Comparison of ENCODE assay signal across 8 cellular contexts in the genomic region with DNA sequence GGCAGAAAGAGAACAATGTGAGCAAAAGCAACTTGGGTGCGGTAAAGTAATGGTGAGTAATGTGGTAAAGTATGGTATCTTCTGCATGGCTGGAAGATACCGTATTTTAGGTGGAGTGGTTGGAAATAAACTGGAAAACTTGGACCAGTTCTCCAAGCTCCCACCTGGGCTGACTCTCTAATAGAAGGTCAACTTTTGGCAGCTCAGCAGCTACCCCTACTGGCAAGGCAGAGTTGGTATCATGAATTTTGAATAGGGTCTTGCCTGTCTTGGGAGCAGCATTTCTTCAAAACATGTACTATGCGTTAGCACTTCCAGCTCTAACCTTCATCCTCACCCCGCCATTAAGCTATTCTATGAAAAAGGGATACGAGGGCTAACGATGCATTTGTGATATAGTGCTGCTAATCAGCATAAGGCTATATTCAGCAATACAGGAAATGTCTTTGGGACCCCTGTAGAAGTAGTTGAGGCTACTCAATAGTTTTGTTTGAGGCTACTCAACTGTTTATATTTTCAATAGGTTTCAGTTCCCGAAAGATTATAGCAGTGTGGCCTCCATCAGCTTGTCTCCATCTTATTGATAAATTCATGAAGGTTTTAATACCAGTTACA.
DNase-seq lines count a peak whose midpoint lies in the region; ATAC-seq, FAIRE-seq and TF ChIP-seq lines count a peak whose summit lies in the region.

No MANE protein-coding gene starts in this region.

- peak; percentile 85 for FAIRE-seq in GM12892 (lab: Jason Lieb, UNC)

- no peaks in the 10 kb centered on the region for H3K36me3 Mint-ChIP-seq in natural killer cell

- intact Hi-C loops in natural killer cell (cut with micrococcal nuclease), result no loop called here

- TF ChIP-seq POLR2A in GM12892 (IDR thresholded peaks at IDR 0.05; ENCODE audit: low read depth, low read length), result no peak

- no peak overlapping the region for H3K4me3 ChIP-seq in choroid plexus epithelial cell (ENCODE audit: low read depth, low read length)
- no peak overlapping the region for H3K4me3 ChIP-seq in liver (ENCODE audit: low read depth in 1 of 3, low read length in 3 of 3)

- peak; percentile 76 to 87 for TF ChIP-seq RAD21 in liver (IDR thresholded peaks at IDR 0.05)

- TF ChIP-seq CTCF in choroid plexus epithelial cell (conservative IDR thresholded peaks at IDR 0.05; ENCODE audit: low read depth, low read length), result peak; percentile 96
- peak; percentile 56 for TF ChIP-seq CTCF in liver (IDR thresholded peaks at IDR 0.05; ENCODE audit: low read depth, low read length, missing input control)
- TF ChIP-seq CTCF in natural killer cell (IDR thresholded peaks at IDR 0.05), result no peak

- H3K9ac ChIP-seq in liver (ENCODE audit: low read depth in 1 of 2, low read length in 2 of 2), result no peak overlapping the region

- H3K27me3 Mint-ChIP-seq in natural killer cell (ENCODE audit: low read depth in 2 of 2), result no peaks in the 10 kb centered on the region

- DNase-seq in AG08396 (ENCODE audit: low spot score) (peak; percentile 50), GM12892 (ENCODE audit: insufficient read length) (no peak), HPDE6-E6E7 (ENCODE audit: extremely low spot score) (peak; percentile 62), NOMO-1 treated with dmso at 0.1 percent for 144 hours (lab: John Stamatoyannopoulos, UW; ENCODE audit: unreplicated experiment) (peak; percentile 34), choroid plexus epithelial cell (ENCODE audit: low read depth) (peak; percentile 86), natural killer cell (no peak)

- H3K36me3 ChIP-seq in liver (ENCODE audit: control insufficient read depth in 4 of 4, insufficient read depth in 3 of 4, low read depth in 1 of 4, low read length in 3 of 4), result no peaks in the 10 kb centered on the region

- no peaks in the 10 kb centered on the region for H3K27me3 ChIP-seq in liver (ENCODE audit: control insufficient read depth in 4 of 4, insufficient read depth in 4 of 4, low read length in 3 of 4)

- no peak overlapping the region for H3K27ac ChIP-seq in liver (ENCODE audit: low read depth in 1 of 2, low read length in 2 of 2)

- peaks cover 0 to 3% of the 10 kb centered on the region in 2 donors for H3K9me3 Mint-ChIP-seq in natural killer cell

- WGBS in liver, result 32% methylated on average over 7 of the region's 7 CpGs

- no peak for ATAC-seq in natural killer cell
- no peak for ATAC-seq in HG02678 (IDR thresholded peaks at IDR 0.05; ENCODE audit: unreplicated experiment)

- no peak overlapping the region for H3K4me3 Mint-ChIP-seq in natural killer cell

- H3K27ac Mint-ChIP-seq in natural killer cell, result no peak overlapping the region

- no peaks in the 10 kb centered on the region for H3K4me1 ChIP-seq in liver (ENCODE audit: control insufficient read depth in 4 of 4, insufficient read depth in 4 of 4, low read length in 3 of 4)

- no peaks in the 10 kb centered on the region for H3K9me3 ChIP-seq in liver (ENCODE audit: control insufficient read depth in 4 of 4, low read length in 3 of 4)

- H3K4me1 Mint-ChIP-seq in natural killer cell, result no peaks in the 10 kb centered on the region

TF ChIP-seq in liver, 16 proteins besides CTCF, POLR2A, EP300 and RAD21:
- TF ChIP-seq RXRA (IDR thresholded peaks at IDR 0.05) (no peak), HNF4G (IDR thresholded peaks at IDR 0.05) (no peak), EGR1 (IDR thresholded peaks at IDR 0.05; ENCODE audit: low read depth in 2 of 2) (no peak), JUND (IDR thresholded peaks at IDR 0.05) (no peak), TAF1 (conservative IDR thresholded peaks at IDR 0.05) (no peak), YY1 (IDR thresholded peaks at IDR 0.05) (no peak), SP1 (IDR thresholded peaks at IDR 0.05) (no peak), GABPA (IDR thresholded peaks at IDR 0.05 in 1 of 2, conservative IDR thresholded peaks at IDR 0.05 in 1 of 2) (no peak), FOXA1 (IDR thresholded peaks at IDR 0.05) (no peak), HNF4A (conservative IDR thresholded peaks at IDR 0.05) (no peak), NR2F2 (IDR thresholded peaks at IDR 0.05) (no peak), FOXA2 (IDR thresholded peaks at IDR 0.05) (no peak)
- TF ChIP-seq, protein P1, sequence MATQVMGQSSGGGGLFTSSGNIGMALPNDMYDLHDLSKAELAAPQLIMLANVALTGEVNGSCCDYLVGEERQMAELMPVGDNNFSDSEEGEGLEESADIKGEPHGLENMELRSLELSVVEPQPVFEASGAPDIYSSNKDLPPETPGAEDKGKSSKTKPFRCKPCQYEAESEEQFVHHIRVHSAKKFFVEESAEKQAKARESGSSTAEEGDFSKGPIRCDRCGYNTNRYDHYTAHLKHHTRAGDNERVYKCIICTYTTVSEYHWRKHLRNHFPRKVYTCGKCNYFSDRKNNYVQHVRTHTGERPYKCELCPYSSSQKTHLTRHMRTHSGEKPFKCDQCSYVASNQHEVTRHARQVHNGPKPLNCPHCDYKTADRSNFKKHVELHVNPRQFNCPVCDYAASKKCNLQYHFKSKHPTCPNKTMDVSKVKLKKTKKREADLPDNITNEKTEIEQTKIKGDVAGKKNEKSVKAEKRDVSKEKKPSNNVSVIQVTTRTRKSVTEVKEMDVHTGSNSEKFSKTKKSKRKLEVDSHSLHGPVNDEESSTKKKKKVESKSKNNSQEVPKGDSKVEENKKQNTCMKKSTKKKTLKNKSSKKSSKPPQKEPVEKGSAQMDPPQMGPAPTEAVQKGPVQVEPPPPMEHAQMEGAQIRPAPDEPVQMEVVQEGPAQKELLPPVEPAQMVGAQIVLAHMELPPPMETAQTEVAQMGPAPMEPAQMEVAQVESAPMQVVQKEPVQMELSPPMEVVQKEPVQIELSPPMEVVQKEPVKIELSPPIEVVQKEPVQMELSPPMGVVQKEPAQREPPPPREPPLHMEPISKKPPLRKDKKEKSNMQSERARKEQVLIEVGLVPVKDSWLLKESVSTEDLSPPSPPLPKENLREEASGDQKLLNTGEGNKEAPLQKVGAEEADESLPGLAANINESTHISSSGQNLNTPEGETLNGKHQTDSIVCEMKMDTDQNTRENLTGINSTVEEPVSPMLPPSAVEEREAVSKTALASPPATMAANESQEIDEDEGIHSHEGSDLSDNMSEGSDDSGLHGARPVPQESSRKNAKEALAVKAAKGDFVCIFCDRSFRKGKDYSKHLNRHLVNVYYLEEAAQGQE (IDR thresholded peaks at IDR 0.05), result no peak
- TF ChIP-seq, protein P2, sequence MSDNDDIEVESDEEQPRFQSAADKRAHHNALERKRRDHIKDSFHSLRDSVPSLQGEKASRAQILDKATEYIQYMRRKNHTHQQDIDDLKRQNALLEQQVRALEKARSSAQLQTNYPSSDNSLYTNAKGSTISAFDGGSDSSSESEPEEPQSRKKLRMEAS (IDR thresholded peaks at IDR 0.05), result no peak
- TF ChIP-seq, protein P3, sequence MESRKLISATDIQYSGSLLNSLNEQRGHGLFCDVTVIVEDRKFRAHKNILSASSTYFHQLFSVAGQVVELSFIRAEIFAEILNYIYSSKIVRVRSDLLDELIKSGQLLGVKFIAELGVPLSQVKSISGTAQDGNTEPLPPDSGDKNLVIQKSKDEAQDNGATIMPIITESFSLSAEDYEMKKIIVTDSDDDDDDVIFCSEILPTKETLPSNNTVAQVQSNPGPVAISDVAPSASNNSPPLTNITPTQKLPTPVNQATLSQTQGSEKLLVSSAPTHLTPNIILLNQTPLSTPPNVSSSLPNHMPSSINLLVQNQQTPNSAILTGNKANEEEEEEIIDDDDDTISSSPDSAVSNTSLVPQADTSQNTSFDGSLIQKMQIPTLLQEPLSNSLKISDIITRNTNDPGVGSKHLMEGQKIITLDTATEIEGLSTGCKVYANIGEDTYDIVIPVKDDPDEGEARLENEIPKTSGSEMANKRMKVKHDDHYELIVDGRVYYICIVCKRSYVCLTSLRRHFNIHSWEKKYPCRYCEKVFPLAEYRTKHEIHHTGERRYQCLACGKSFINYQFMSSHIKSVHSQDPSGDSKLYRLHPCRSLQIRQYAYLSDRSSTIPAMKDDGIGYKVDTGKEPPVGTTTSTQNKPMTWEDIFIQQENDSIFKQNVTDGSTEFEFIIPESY (IDR thresholded peaks at IDR 0.05), result no peak
- TF ChIP-seq, protein P4, sequence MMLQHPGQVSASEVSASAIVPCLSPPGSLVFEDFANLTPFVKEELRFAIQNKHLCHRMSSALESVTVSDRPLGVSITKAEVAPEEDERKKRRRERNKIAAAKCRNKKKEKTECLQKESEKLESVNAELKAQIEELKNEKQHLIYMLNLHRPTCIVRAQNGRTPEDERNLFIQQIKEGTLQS (IDR thresholded peaks at IDR 0.05), result no peak

Comparison
In these comparisons a context has a peak if more than half of its experiments do, and no peak if none do; other contexts are left out.
1. DNase-seq: peak in AG08396 (single experiment), HPDE6-E6E7 (single experiment), NOMO-1 treated with dmso at 0.1 percent for 144 hours (single experiment) and choroid plexus epithelial cell (single experiment); none in GM12892 (single experiment) and natural killer cell (single experiment).